In the genomic region with DNA sequence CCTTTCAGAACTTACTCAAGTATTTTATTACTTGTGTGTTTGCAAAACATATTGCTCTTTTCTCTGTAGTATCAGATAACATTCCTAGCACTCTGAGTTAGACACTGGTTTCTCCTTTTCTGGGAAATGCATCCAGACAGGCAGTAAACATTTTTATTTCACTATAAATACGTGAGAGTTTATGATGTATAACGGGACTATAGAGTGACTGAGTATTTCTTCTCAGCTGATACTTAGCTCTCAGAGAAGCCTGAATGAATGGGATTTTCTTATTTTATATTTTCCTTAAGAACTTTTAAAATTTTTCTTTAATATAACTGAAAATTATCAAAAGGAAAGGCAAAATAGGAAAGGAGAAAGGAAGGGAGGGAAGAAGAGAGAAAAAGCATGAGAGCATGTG, we compare ENCODE assay signal across 16 cellular contexts.
DNase-seq lines count a peak whose midpoint lies in the region; ATAC-seq and TF ChIP-seq lines count a peak whose summit lies in the region.
"Had no signal": no experiment of that assay in that cellular context is flagged by ENCODE, and none has a peak within 500 bp of the region (broad histone marks: within the 10 kb centered on the region; RNA-seq: fewer than 3 reads in every experiment).

No MANE protein-coding gene starts in this region.

- H4K20me1 ChIP-seq in smooth muscle cell (ENCODE audit: low read depth): no peaks in the 10 kb centered on the region
- H4K20me1 ChIP-seq: BLaER1 treated with 17β-estradiol and CSF1 and Interleukin-3, amounts not matched to agents 10 nM and 100 nM had no signal

- intact Hi-C loops in CD4-positive, alpha-beta memory T cell (cut with micrococcal nuclease): no loop called here

- H3K4me3 ChIP-seq in SK-N-MC (peak overlapping the region; percentile 59), smooth muscle cell (peak overlapping the region; percentile 32)
- no peak overlapping the region for H3K4me3 ChIP-seq in CD4-positive, alpha-beta memory T cell (ENCODE audit: low read length in 2 of 2)
- H3K4me3 ChIP-seq: BLaER1 treated with 17β-estradiol and CSF1 and Interleukin-3, amounts not matched to agents 10 nM and 100 nM; GM23338 had no signal

- H3K36me3 ChIP-seq in SK-N-MC (ENCODE audit: insufficient read depth, low read length) (no peaks in the 10 kb centered on the region), smooth muscle cell (ENCODE audit: low read depth) (no peaks in the 10 kb centered on the region)
- H3K36me3 ChIP-seq in CD4-positive, alpha-beta memory T cell (ENCODE audit: insufficient read depth, low read length): no peaks in the 10 kb centered on the region
- H3K36me3 ChIP-seq: BLaER1 treated with 17β-estradiol and CSF1 and Interleukin-3, amounts not matched to agents 10 nM and 100 nM had no signal

- CTCF ChIA-PET in HEK293T (lab: Yijun Ruan, JAX): interaction anchor here (2.8 kb wide), 1 partner anchor 9 kb away, joined by 15 read pairs; no protein-coding TSS in a partner anchor
- CTCF ChIA-PET in CD4-positive, alpha-beta memory T cell (lab: Charles Lee; ENCODE audit: partially characterized antibody): interaction anchor here (1.1 to 4.7 kb wide), 4 partner anchors 8 to 12 kb away, joined by 3 to 27 read pairs (median 4); no protein-coding TSS in a partner anchor

- H3K27ac ChIP-seq in SK-N-MC: 0 out of 2 replicates have a peak overlapping the region, but pooled peaks have one; percentile 37
- peak overlapping the region; percentile 38 for H3K27ac ChIP-seq in smooth muscle cell (ENCODE audit: low read depth)
- no peak overlapping the region for H3K27ac ChIP-seq in CD4-positive, alpha-beta memory T cell (ENCODE audit: low read depth, low read length)
- H3K27ac ChIP-seq: BLaER1 treated with 17β-estradiol and CSF1 and Interleukin-3, amounts not matched to agents 10 nM and 100 nM; HL-60 had no signal

- H3K9me3 ChIP-seq in SK-N-MC (ENCODE audit: low read depth, low read length) (no peaks in the 10 kb centered on the region), smooth muscle cell (replicated peaks; ENCODE audit: low read depth) (no peaks in the 10 kb centered on the region)
- no peaks in the 10 kb centered on the region for H3K9me3 ChIP-seq in CD4-positive, alpha-beta memory T cell (ENCODE audit: control insufficient read depth in 1 of 2, low read length in 2 of 2)
- H3K9me3 ChIP-seq: BLaER1 treated with 17β-estradiol and CSF1 and Interleukin-3, amounts not matched to agents 10 nM and 100 nM had no signal

- H3K4me1 ChIP-seq in smooth muscle cell (ENCODE audit: low read depth): peaks cover 19% of the 10 kb centered on the region
- H3K4me1 ChIP-seq in CD4-positive, alpha-beta memory T cell (ENCODE audit: insufficient read depth, low read length): no peaks in the 10 kb centered on the region

- H3K4me2 ChIP-seq in smooth muscle cell: peak overlapping the region; percentile 80
- H3K4me2 ChIP-seq: BLaER1 treated with 17β-estradiol and CSF1 and Interleukin-3, amounts not matched to agents 10 nM and 100 nM; GM23338 had no signal

- H3K27me3 Mint-ChIP-seq in CD4-positive, alpha-beta memory T cell: peaks cover 4 to 7% of the 10 kb centered on the region in 2 donors
- H3K27me3 Mint-ChIP-seq: CD4-positive, CD25-positive, alpha-beta regulatory T cell had no signal

- H3K79me2 ChIP-seq in smooth muscle cell (ENCODE audit: low read depth): no peaks in the 10 kb centered on the region

- TF ChIP-seq CTCF in smooth muscle cell (IDR thresholded peaks at IDR 0.05; ENCODE audit: borderline replicate concordance, insufficient read depth, poor library complexity, severe bottlenecking) (no peak), GM20000 (IDR thresholded peaks at IDR 0.05; ENCODE audit: extremely low read depth, missing control alignments) (no peak)

- no peak overlapping the region for H3K27ac Mint-ChIP-seq in CD4-positive, alpha-beta memory T cell
- H3K27ac Mint-ChIP-seq: CD4-positive, CD25-positive, alpha-beta regulatory T cell; GM23338; HFFc6 had no signal

- H3K4me1 Mint-ChIP-seq in CD4-positive, alpha-beta memory T cell: no peaks in the 10 kb centered on the region
- H3K4me1 Mint-ChIP-seq: CD4-positive, CD25-positive, alpha-beta regulatory T cell had no signal

- H3K9ac ChIP-seq in SK-N-MC (ENCODE audit: insufficient read length): peak overlapping the region; percentile 62
- peak overlapping the region; percentile 43 for H3K9ac ChIP-seq in smooth muscle cell (ENCODE audit: low read depth)
- H3K9ac ChIP-seq: BLaER1 treated with 17β-estradiol and CSF1 and Interleukin-3, amounts not matched to agents 10 nM and 100 nM had no signal

- POLR2A ChIA-PET in HEK293T (lab: Yijun Ruan, JAX): no interaction called here
- POLR2A ChIA-PET in CD4-positive, alpha-beta memory T cell (lab: Charles Lee; ENCODE audit: partially characterized antibody): no interaction called here

- H2AFZ ChIP-seq in smooth muscle cell (ENCODE audit: low read depth): peak overlapping the region; percentile 90
- H2AFZ ChIP-seq: GM23338 had no signal

- no peaks in the 10 kb centered on the region for H3F3A ChIP-seq in smooth muscle cell (ENCODE audit: low read depth)

- ATAC-seq in GM18861 (IDR thresholded peaks at IDR 0.05; ENCODE audit: unreplicated experiment): no peak
- ATAC-seq: GM23338 had no signal

- H3K4me3 Mint-ChIP-seq in CD4-positive, alpha-beta memory T cell: no peak overlapping the region
- H3K4me3 Mint-ChIP-seq: CD4-positive, CD25-positive, alpha-beta regulatory T cell; GM23338; HFFc6 had no signal

- H3K27me3 ChIP-seq in smooth muscle cell (ENCODE audit: low read depth): no peaks in the 10 kb centered on the region
- no peaks in the 10 kb centered on the region for H3K27me3 ChIP-seq in CD4-positive, alpha-beta memory T cell (ENCODE audit: insufficient read depth, low read length)
- H3K27me3 ChIP-seq: BLaER1 treated with 17β-estradiol and CSF1 and Interleukin-3, amounts not matched to agents 10 nM and 100 nM had no signal

- no peaks in the 10 kb centered on the region for H3K9me3 Mint-ChIP-seq in CD4-positive, alpha-beta memory T cell
- H3K9me3 Mint-ChIP-seq: CD4-positive, CD25-positive, alpha-beta regulatory T cell; GM23338; HFFc6 had no signal

- DNase-seq in HEK293T (ENCODE audit: extremely low spot score) (peak; percentile 43), SK-N-MC (ENCODE audit: low read depth, low spot score) (no peak), left kidney (ENCODE audit: low read depth, low spot score) (peak; percentile 48), smooth muscle cell (lab: John Stamatoyannopoulos, UW; ENCODE audit: unreplicated experiment) (no peak), GM20000 (ENCODE audit: low spot score) (no peak)
- DNase-seq in CD4-positive, alpha-beta memory T cell: no peak
- DNase-seq: ACHN; Calu3; CD4-positive, CD25-positive, alpha-beta regulatory T cell; DMS 273 treated with DMSO at 0.1 percent for 48 hours; H7; HFFc6 had no signal

- WGBS in smooth muscle cell (ENCODE audit: low lambda C conversion rate): 21% methylated on average over 2 of the region's 2 CpGs

- H3K36me3 Mint-ChIP-seq in CD4-positive, alpha-beta memory T cell: no peaks in the 10 kb centered on the region
- H3K36me3 Mint-ChIP-seq: CD4-positive, CD25-positive, alpha-beta regulatory T cell had no signal

TF ChIP-seq in HEK293T, 16 proteins besides CTCF, POLR2A, EP300 and RAD21:
- no peak for TF ChIP-seq NFRKB (IDR thresholded peaks at IDR 0.05)
- TF ChIP-seq, protein P1, sequence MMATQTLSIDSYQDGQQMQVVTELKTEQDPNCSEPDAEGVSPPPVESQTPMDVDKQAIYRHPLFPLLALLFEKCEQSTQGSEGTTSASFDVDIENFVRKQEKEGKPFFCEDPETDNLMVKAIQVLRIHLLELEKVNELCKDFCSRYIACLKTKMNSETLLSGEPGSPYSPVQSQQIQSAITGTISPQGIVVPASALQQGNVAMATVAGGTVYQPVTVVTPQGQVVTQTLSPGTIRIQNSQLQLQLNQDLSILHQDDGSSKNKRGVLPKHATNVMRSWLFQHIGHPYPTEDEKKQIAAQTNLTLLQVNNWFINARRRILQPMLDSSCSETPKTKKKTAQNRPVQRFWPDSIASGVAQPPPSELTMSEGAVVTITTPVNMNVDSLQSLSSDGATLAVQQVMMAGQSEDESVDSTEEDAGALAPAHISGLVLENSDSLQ (IDR thresholded peaks at IDR 0.05): peak; percentile 71
- peak; percentile 89 for TF ChIP-seq ARNT (IDR thresholded peaks at IDR 0.05)

Comparison
In these comparisons a context has a peak if more than half of its experiments do, and no peak if none do; other contexts are left out.
1. DNase-seq: peak in HEK293T (single experiment) and left kidney (single experiment); none in SK-N-MC (single experiment), smooth muscle cell (single experiment), GM20000 (single experiment) and CD4-positive, alpha-beta memory T cell (0 of 5).
2. H3K4me3 ChIP-seq: peak in SK-N-MC (single experiment) and smooth muscle cell (single experiment); none in CD4-positive, alpha-beta memory T cell (0 of 2).